13 cellular contexts compared by ENCODE assay signal in genomic region chr10:33179056-33179455, GRCh38.
DNase-seq lines count a peak whose midpoint lies in the region; ATAC-seq and TF ChIP-seq lines count a peak whose summit lies in the region.
"Had no signal": no experiment of that assay in that cellular context is flagged by ENCODE, and none has a peak within 500 bp of the region (broad histone marks: within the 10 kb centered on the region; RNA-seq: fewer than 3 reads in every experiment).

No MANE protein-coding gene starts in this region.

- H3K79me2 ChIP-seq in osteoblast (ENCODE audit: insufficient read depth, low read length), result peaks cover 3% of the 10 kb centered on the region
- H3K79me2 ChIP-seq: parathyroid adenoma had no signal

- peak overlapping the region; percentile 35 for H3K4me2 ChIP-seq in osteoblast (ENCODE audit: insufficient read depth, low read length)
- H3K4me2 ChIP-seq: KMS-11 had no signal

- H3K9me3 Mint-ChIP-seq in natural killer cell, result no peaks in the 10 kb centered on the region

- TF ChIP-seq CTCF in osteoblast (IDR thresholded peaks at IDR 0.05; ENCODE audit: extremely low read depth, low read depth, low read length) (no peak), natural killer cell (IDR thresholded peaks at IDR 0.05) (no peak)

- intact Hi-C loops in natural killer cell (cut with micrococcal nuclease), result no loop called here

- H3K4me1 Mint-ChIP-seq in natural killer cell, result no peaks in the 10 kb centered on the region

- H3K36me3 Mint-ChIP-seq in natural killer cell, result no peaks in the 10 kb centered on the region

- DNase-seq in DMS153 treated with DMSO at 0.1 percent for 48 hours (lab: John Stamatoyannopoulos, UW; ENCODE audit: unreplicated experiment) (peak; percentile 17), EH (ENCODE audit: low read depth) (peak; percentile 37), adipocyte (ENCODE audit: low read depth) (peak; percentile 76), osteoblast (ENCODE audit: insufficient read length, low spot score, missing footprints) (no peak), left lobe of liver (ENCODE audit: low spot score) (no peak), natural killer cell (no peak)
- DNase-seq: activated CD4-positive, alpha-beta T cell treated with anti-CD3 and anti-CD28 coated beads for 36 hours; activated gamma-delta T cell treated with Interleukin-2 at 50 U/mL for 16 hours; gastrocnemius medialis; small intestine had no signal

- H3K27me3 ChIP-seq in adipocyte (replicated peaks; ENCODE audit: control insufficient read depth, insufficient read depth, low read length) (no peaks in the 10 kb centered on the region), osteoblast (ENCODE audit: insufficient read depth, low read length) (no peaks in the 10 kb centered on the region)
- H3K27me3 ChIP-seq: gastrocnemius medialis had no signal

- H3K27me3 Mint-ChIP-seq in natural killer cell (ENCODE audit: low read depth in 2 of 2), result peaks cover 15 to 41% of the 10 kb centered on the region in 2 donors

- ATAC-seq in GM19035 (IDR thresholded peaks at IDR 0.05; ENCODE audit: unreplicated experiment), result no peak
- no peak for ATAC-seq in left lobe of liver
- no peak for ATAC-seq in natural killer cell
- ATAC-seq: activated CD4-positive, alpha-beta T cell treated with anti-CD3 and anti-CD28 coated beads for 36 hours; gastrocnemius medialis had no signal

- no peak overlapping the region for H3K4me3 Mint-ChIP-seq in natural killer cell
- H3K4me3 Mint-ChIP-seq: activated CD4-positive, alpha-beta T cell treated with anti-CD3 and anti-CD28 coated beads for 36 hours had no signal

- H3K4me1 ChIP-seq in adipocyte (ENCODE audit: control insufficient read depth, insufficient read depth, low read length), result peaks cover 38% of the 10 kb centered on the region
- peaks cover 41% of the 10 kb centered on the region for H3K4me1 ChIP-seq in osteoblast (ENCODE audit: insufficient read depth, low read length)
- H3K4me1 ChIP-seq: parathyroid adenoma had no signal

- no peaks in the 10 kb centered on the region for H3K9me3 ChIP-seq in adipocyte (ENCODE audit: control insufficient read depth, low read length)
- H3K9me3 ChIP-seq in osteoblast (ENCODE audit: low read depth, low read length), result no peaks in the 10 kb centered on the region
- H3K9me3 ChIP-seq: gastrocnemius medialis had no signal

- H3K27ac Mint-ChIP-seq in natural killer cell, result no peak overlapping the region
- H3K27ac Mint-ChIP-seq: activated CD4-positive, alpha-beta T cell treated with anti-CD3 and anti-CD28 coated beads for 36 hours had no signal

- H3K27ac ChIP-seq in osteoblast (ENCODE audit: low read depth, low read length), result peak overlapping the region; percentile 76
- H3K27ac ChIP-seq: KMS-11, parathyroid adenoma had no signal

- H3K4me3 ChIP-seq in adipocyte (ENCODE audit: low read length) (no peak overlapping the region), osteoblast (ENCODE audit: insufficient read depth, low read length) (no peak overlapping the region)
- H3K4me3 ChIP-seq: gastrocnemius medialis had no signal

- no peaks in the 10 kb centered on the region for H4K20me1 ChIP-seq in osteoblast (ENCODE audit: insufficient read depth, low read length)

- peaks cover 51% of the 10 kb centered on the region for H3K36me3 ChIP-seq in adipocyte (ENCODE audit: control insufficient read depth, insufficient read depth, low read length, severe bottlenecking)
- H3K36me3 ChIP-seq in osteoblast (ENCODE audit: insufficient read depth, low read length), result peaks cover 57% of the 10 kb centered on the region

- peak overlapping the region; percentile 18 for H2AFZ ChIP-seq in osteoblast (ENCODE audit: low read length)
- H2AFZ ChIP-seq: parathyroid adenoma had no signal

- H3K9ac ChIP-seq in adipocyte (ENCODE audit: low read length), result peak overlapping the region; percentile 53
- H3K9ac ChIP-seq: KMS-11, parathyroid adenoma had no signal

Comparison
In these comparisons a context has a peak if more than half of its experiments do, and no peak if none do; other contexts are left out.
1. DNase-seq: peak in DMS153 treated with DMSO at 0.1 percent for 48 hours (single experiment), EH (single experiment) and adipocyte (single experiment); none in osteoblast (single experiment), left lobe of liver (single experiment) and natural killer cell (single experiment).